1 cellular context compared by ENCODE assay signal in genomic region chr1:160260436-160261382, GRCh38.
TF ChIP-seq lines count a peak whose summit lies in the region.

No MANE protein-coding gene starts in this region.

TF ChIP-seq in K562, 482 proteins besides CTCF, POLR2A, EP300 and RAD21 (continued from another document):
- peak; percentile 2; the same call in 1 of the 2 replicates for TF ChIP-seq NFIX (CRISPR knock-in tag; IDR thresholded peaks at IDR 0.05; ENCODE audit: low read depth)
- TF ChIP-seq CBX3 (IDR thresholded peaks at IDR 0.05; ENCODE audit: borderline replicate concordance in 1 of 2, low read length in 2 of 2) = no peak
- no peak for TF ChIP-seq ZNF324 (CRISPR knock-in tag; IDR thresholded peaks at IDR 0.05)
- TF ChIP-seq BRF2 (IDR thresholded peaks at IDR 0.05; ENCODE audit: borderline replicate concordance, insufficient read depth, insufficient read length) = no peak
- 0 out of 4 replicates have a peak, but pooled peaks of 1 of the 2 experiments have one; percentile 37 for TF ChIP-seq TEAD1 (CRISPR knock-in tag; IDR thresholded peaks at IDR 0.05)
- 0 out of 4 replicates have a peak, but pooled peaks of 1 of the 2 experiments have one; percentile 11 for TF ChIP-seq RCOR1 (IDR thresholded peaks at IDR 0.05; ENCODE audit: borderline replicate concordance in 1 of 2, low read depth in 2 of 2, low read length in 2 of 2)
- 0 out of 4 replicates have a peak, but pooled peaks of 1 of the 2 experiments have one; percentile 18 for TF ChIP-seq TBL1XR1 (IDR thresholded peaks at IDR 0.05; ENCODE audit: low read length in 2 of 2)
